17 cellular contexts compared by ENCODE assay signal in the genomic region with DNA sequence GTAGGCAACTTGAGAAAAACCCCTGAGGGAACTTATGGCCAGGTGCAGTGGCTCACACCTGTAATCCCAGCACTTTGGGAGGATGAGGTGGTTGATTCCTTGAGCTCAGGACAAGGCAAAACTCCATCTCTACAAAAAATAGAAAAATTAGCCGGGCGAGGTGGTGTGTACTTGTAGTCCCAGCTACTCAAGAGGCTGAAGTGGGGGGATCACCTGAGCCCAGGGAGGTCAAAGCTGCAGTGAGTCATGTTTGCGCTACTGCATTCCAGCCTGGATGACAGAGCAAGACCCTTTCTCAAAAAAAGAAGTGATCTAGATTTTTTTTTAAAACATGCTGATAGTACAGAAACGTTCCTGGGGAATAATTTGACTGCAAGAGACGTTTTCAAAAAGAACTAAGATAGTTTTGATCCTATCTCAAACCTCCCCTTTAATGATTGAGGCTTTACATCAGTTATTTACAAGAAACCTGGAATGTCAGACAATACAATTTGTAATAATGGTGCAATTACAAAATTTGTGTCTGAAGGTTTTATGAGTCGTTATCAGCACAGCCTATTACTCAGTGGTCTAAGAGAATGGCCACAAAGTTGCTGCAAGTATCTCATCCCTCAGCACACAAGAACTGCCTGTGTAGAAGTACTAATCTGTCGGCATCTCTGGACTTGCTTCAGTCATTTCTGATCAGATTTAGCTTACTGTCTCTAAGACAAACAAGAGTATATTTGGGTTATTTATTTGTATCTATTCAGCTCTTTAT. TPM values are rescaled to one million over a fixed set of nuclear protein-coding genes. Genes with fewer than 3 reads are reported as not detected.
DNase-seq lines count a peak whose midpoint lies in the region; ATAC-seq and TF ChIP-seq lines count a peak whose summit lies in the region.
"Had no signal": no experiment of that assay in that cellular context is flagged by ENCODE, and none has a peak within 500 bp of the region (broad histone marks: within the 10 kb centered on the region; RNA-seq: fewer than 3 reads in every experiment).

No MANE protein-coding gene starts in this region.

- H3K4me3 ChIP-seq in choroid plexus epithelial cell (ENCODE audit: low read depth, low read length): no peak overlapping the region
- H3K4me3 ChIP-seq in MM.1S (ENCODE audit: low read length): no peak overlapping the region

- H3F3A ChIP-seq in MM.1S (ENCODE audit: insufficient read depth, low read length): no peaks in the 10 kb centered on the region

- peaks cover under 1% of the 10 kb centered on the region for H3K27me3 ChIP-seq in foreskin keratinocyte
- no peaks in the 10 kb centered on the region for H3K27me3 ChIP-seq in MM.1S (replicated peaks; ENCODE audit: insufficient read depth, low read length)

- H3K4me3 Mint-ChIP-seq in natural killer cell treated with Interleukin-12 subunit alpha and Interleukin-12 subunit beta and Interleukin-15 and Interleukin-18, amount 100 ng/mL, for 72 hours: no peak overlapping the region
- H3K4me3 Mint-ChIP-seq in naive thymus-derived CD8-positive, alpha-beta T cell: no peak overlapping the region
- H3K4me3 Mint-ChIP-seq: CD8-positive, alpha-beta memory T cell; HFFc6 had no signal

- H3K27ac ChIP-seq in foreskin keratinocyte (no peak overlapping the region), MM.1S (ENCODE audit: low read length) (no peak overlapping the region)
- H3K27ac ChIP-seq: 22Rv1 had no signal

- no peaks in the 10 kb centered on the region for H3K36me3 ChIP-seq in MM.1S (replicated peaks; ENCODE audit: insufficient read depth, low read length)

- no peak overlapping the region for H3K9ac ChIP-seq in MM.1S (ENCODE audit: low read length)

- H3K79me2 ChIP-seq in MM.1S (ENCODE audit: low read length): no peaks in the 10 kb centered on the region

- H3K4me2 ChIP-seq in MM.1S (ENCODE audit: low read depth, low read length): no peak overlapping the region

- no peaks in the 10 kb centered on the region for H3K36me3 Mint-ChIP-seq in natural killer cell treated with Interleukin-12 subunit alpha and Interleukin-12 subunit beta and Interleukin-15 and Interleukin-18, amount 100 ng/mL, for 72 hours
- H3K36me3 Mint-ChIP-seq in naive thymus-derived CD8-positive, alpha-beta T cell: no peaks in the 10 kb centered on the region
- H3K36me3 Mint-ChIP-seq: CD8-positive, alpha-beta memory T cell had no signal

- H2AFZ ChIP-seq in MM.1S (ENCODE audit: low read length): no peak overlapping the region

- H3K9me2 ChIP-seq in MM.1S (replicated peaks; ENCODE audit: insufficient read depth, low read length): no peaks in the 10 kb centered on the region

- H3K4me1 Mint-ChIP-seq in natural killer cell treated with Interleukin-12 subunit alpha and Interleukin-12 subunit beta and Interleukin-15 and Interleukin-18, amount 100 ng/mL, for 72 hours (ENCODE audit: low read depth in 2 of 2): no peaks in the 10 kb centered on the region
- no peaks in the 10 kb centered on the region for H3K4me1 Mint-ChIP-seq in naive thymus-derived CD8-positive, alpha-beta T cell
- H3K4me1 Mint-ChIP-seq: CD8-positive, alpha-beta memory T cell had no signal

- H3K4me1 ChIP-seq in foreskin keratinocyte (no peaks in the 10 kb centered on the region), MM.1S (ENCODE audit: low read length) (no peaks in the 10 kb centered on the region)

- H3K27me3 Mint-ChIP-seq in natural killer cell treated with Interleukin-12 subunit alpha and Interleukin-12 subunit beta and Interleukin-15 and Interleukin-18, amount 100 ng/mL, for 72 hours: peaks cover 0 to 3% of the 10 kb centered on the region in 2 donors
- H3K27me3 Mint-ChIP-seq in naive thymus-derived CD8-positive, alpha-beta T cell: peaks cover 0 to 2% (median 0%) of the 10 kb centered on the region in 5 donors

- no peaks in the 10 kb centered on the region for H3K9me3 Mint-ChIP-seq in natural killer cell treated with Interleukin-12 subunit alpha and Interleukin-12 subunit beta and Interleukin-15 and Interleukin-18, amount 100 ng/mL, for 72 hours
- no peaks in the 10 kb centered on the region for H3K9me3 Mint-ChIP-seq in naive thymus-derived CD8-positive, alpha-beta T cell
- H3K9me3 Mint-ChIP-seq: CD8-positive, alpha-beta memory T cell; HFFc6 had no signal

- peak; percentile 37 for ATAC-seq in foreskin keratinocyte
- no peak for ATAC-seq in natural killer cell treated with Interleukin-12 subunit alpha and Interleukin-12 subunit beta and Interleukin-15 and Interleukin-18, amount 100 ng/mL, for 72 hours
- ATAC-seq in naive thymus-derived CD8-positive, alpha-beta T cell: no peak

- no peaks in the 10 kb centered on the region for H4K20me1 ChIP-seq in MM.1S (ENCODE audit: insufficient read depth, low read length)

- H3K27ac Mint-ChIP-seq in natural killer cell treated with Interleukin-12 subunit alpha and Interleukin-12 subunit beta and Interleukin-15 and Interleukin-18, amount 100 ng/mL, for 72 hours: no peak overlapping the region
- no peak overlapping the region for H3K27ac Mint-ChIP-seq in naive thymus-derived CD8-positive, alpha-beta T cell
- H3K27ac Mint-ChIP-seq: HFFc6 had no signal

- no peaks in the 10 kb centered on the region for H3K9me3 ChIP-seq in MM.1S (replicated peaks; ENCODE audit: insufficient read depth, low read length)

- TF ChIP-seq CTCF in choroid plexus epithelial cell (conservative IDR thresholded peaks at IDR 0.05; ENCODE audit: low read depth, low read length): no peak
- TF ChIP-seq CTCF in foreskin keratinocyte (conservative IDR thresholded peaks at IDR 0.05): no peak
- TF ChIP-seq CTCF in MM.1S (IDR thresholded peaks at IDR 0.05; ENCODE audit: low read length): no peak

- POLR2A ChIA-PET in naive thymus-derived CD8-positive, alpha-beta T cell (lab: Charles Lee): no interaction called here

- peak; percentile 12 for DNase-seq in NCI-H146 (lab: John Stamatoyannopoulos, UW)
- DNase-seq in NCI-H146 treated with DMSO at 0.1 percent for 48 hours (lab: John Stamatoyannopoulos, UW; ENCODE audit: unreplicated experiment): no peak
- peak; percentile 23 for DNase-seq in choroid plexus epithelial cell (ENCODE audit: low read depth)
- DNase-seq in foreskin keratinocyte: no peak
- DNase-seq in renal cortical epithelial cell (ENCODE audit: low read depth): peak; percentile 16
- DNase-seq in natural killer cell treated with Interleukin-12 subunit alpha and Interleukin-12 subunit beta and Interleukin-15 and Interleukin-18, amount 100 ng/mL, for 72 hours (ENCODE audit: low spot score): no peak
- DNase-seq in MM.1S: no peak
- DNase-seq in naive thymus-derived CD8-positive, alpha-beta T cell: no peak
- DNase-seq: CD8-positive, alpha-beta memory T cell; GF-D8; HFFc6; KG1; NCI-H1092 treated with DMSO at 0.1 percent for 48 hours; NCI-H187; NCI-H526 treated with DMSO at 0.1 percent for 48 hours; SHP77 treated with DMSO at 0.1 percent for 48 hours had no signal

RNA-seq across cellular contexts. Expression of gene KLHL25, which starts 32.2 kb away (rescaled TPM):
- total RNA-seq in foreskin keratinocyte (4.9 and 6.2 TPM in 2 replicates), renal cortical epithelial cell (6.2 and 7.1 TPM in 2 replicates)
- 4.0 and 4.1 TPM in 2 replicates for polyA plus RNA-seq in foreskin keratinocyte
- 1 to 10 TPM; 4.7 to 8.5 TPM for total RNA-seq in natural killer cell treated with Interleukin-12 subunit alpha and Interleukin-12 subunit beta and Interleukin-15 and Interleukin-18, amount 100 ng/mL, for 72 hours
- total RNA-seq in naive thymus-derived CD8-positive, alpha-beta T cell: 1 to 10 TPM; 7.5 TPM
- 1 to 10 TPM; 1.0 to 1.8 (median 1.4) TPM for polyA plus RNA-seq in naive thymus-derived CD8-positive, alpha-beta T cell

Comparison
In these comparisons a context has a peak if more than half of its experiments do, and no peak if none do; other contexts are left out.
1. DNase-seq: peak in NCI-H146 (single experiment), choroid plexus epithelial cell (single experiment) and renal cortical epithelial cell (single experiment); none in NCI-H146 treated with DMSO at 0.1 percent for 48 hours (single experiment), foreskin keratinocyte (0 of 2), natural killer cell treated with Interleukin-12 subunit alpha and Interleukin-12 subunit beta and Interleukin-15 and Interleukin-18, amount 100 ng/mL, for 72 hours (single experiment), MM.1S (single experiment) and naive thymus-derived CD8-positive, alpha-beta T cell (0 of 10).